ENCODE assay signal across 25 cellular contexts in the genomic region with DNA sequence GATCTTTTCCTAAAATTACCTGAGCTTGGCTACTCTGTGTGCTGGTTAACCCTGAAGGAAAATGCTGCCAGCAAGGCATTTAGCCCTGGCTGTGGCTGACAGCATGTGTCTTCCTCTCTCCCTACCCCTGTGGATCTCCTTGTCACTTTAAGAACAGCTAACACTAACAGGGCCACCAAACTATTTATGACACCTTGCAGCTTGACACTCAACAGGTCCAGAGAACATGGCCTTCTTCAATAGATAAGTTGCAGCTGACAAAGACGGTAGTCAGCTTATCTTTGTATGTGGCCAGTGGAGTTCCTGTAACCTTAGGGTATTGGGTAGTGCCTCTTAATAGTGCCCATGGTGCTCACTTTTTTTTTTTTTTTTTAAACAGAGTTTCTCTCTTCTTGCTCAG. TPM values are rescaled to one million over a fixed set of nuclear protein-coding genes. Genes with fewer than 3 reads are reported as not detected.
DNase-seq lines count a peak whose midpoint lies in the region; ATAC-seq and TF ChIP-seq lines count a peak whose summit lies in the region.
"Had no signal": no experiment of that assay in that cellular context is flagged by ENCODE, and none has a peak within 500 bp of the region (broad histone marks: within the 10 kb centered on the region; RNA-seq: fewer than 3 reads in every experiment).

No MANE protein-coding gene starts in this region.

- peak; percentile 67 for ATAC-seq in Right ventricle myocardium inferior
- ATAC-seq in right cardiac atrium: peak; percentile 74 to 88
- ATAC-seq: CD8-positive, alpha-beta T cell; HCT116 had no signal

- H3K9me3 ChIP-seq in cardiac muscle cell (ENCODE audit: low read depth): no peaks in the 10 kb centered on the region
- no peaks in the 10 kb centered on the region for H3K9me3 ChIP-seq in right cardiac atrium (ENCODE audit: control insufficient read depth, low read length)

- H3K4me3 ChIP-seq in cardiac muscle cell: no peak overlapping the region
- H3K4me3 ChIP-seq in right cardiac atrium (ENCODE audit: low read length): no peak overlapping the region
- H3K4me3 ChIP-seq: SK-N-MC had no signal

- peaks cover 25% of the 10 kb centered on the region for H3K4me1 ChIP-seq in cardiac muscle cell (ENCODE audit: low read depth)
- no peaks in the 10 kb centered on the region for H3K4me1 ChIP-seq in right cardiac atrium (ENCODE audit: control insufficient read depth, insufficient read depth, low read length)

- H3K36me3 ChIP-seq in cardiac muscle cell: peaks cover 7% of the 10 kb centered on the region

- DNase-seq in Right ventricle myocardium inferior (ENCODE audit: missing footprints) (no peak), cardiac septum (ENCODE audit: low spot score) (no peak), cardiac muscle cell (ENCODE audit: low read depth in 1 of 2, low spot score in 1 of 2) (peak in 1 of 2 donors; percentile 42), right cardiac atrium (no peak), T1000 (lab: John Stamatoyannopoulos, UW) (no peak), SHP77 treated with DMSO at 0.1 percent for 48 hours (lab: John Stamatoyannopoulos, UW) (no peak), NOMO-1 (lab: John Stamatoyannopoulos, UW; ENCODE audit: unreplicated experiment in 2 of 2) (no peak), COLO829 (ENCODE audit: low spot score) (no peak)
- DNase-seq: AML-193; C1 segment of cervical spinal cord; CD8-positive, alpha-beta T cell; EL; GF-D8; KG1; NCI-H2029 treated with DMSO at 0.1 percent for 48 hours; NCI-H226; NCI-H524; NCI-H774; SHP77; SW 1271 had no signal

- intact Hi-C loops in Right ventricle myocardium inferior (cut with DNase I) (loop anchor here (10.0 kb wide), 2 partner anchors 633 to 1443 kb away; no protein-coding TSS in a partner anchor), cardiac septum (cut with DNase I) (no loop called here), right cardiac atrium (cut with DNase I) (loop anchor here in 1 of 4 donors (10.0 kb wide), 1 partner anchor 513 kb away; a partner anchor contains a TSS)

- H3K27me3 ChIP-seq in cardiac muscle cell (no peaks in the 10 kb centered on the region), right cardiac atrium (ENCODE audit: control insufficient read depth, insufficient read depth) (no peaks in the 10 kb centered on the region)

- 52% methylated on average over 1 of the region's 1 CpG for WGBS in right cardiac atrium

- peak overlapping the region; percentile 59 for H3K27ac ChIP-seq in cardiac muscle cell
- H3K27ac ChIP-seq in right cardiac atrium (ENCODE audit: low read length): no peak overlapping the region
- H3K27ac ChIP-seq: SK-N-MC had no signal

- no peak for TF ChIP-seq CTCF in cardiac muscle cell (IDR thresholded peaks at IDR 0.05; ENCODE audit: low read depth, low read length)

RNA-seq across cellular contexts. Expression of a gene that starts 32.0 kb away (rescaled TPM):
- total RNA-seq in Right ventricle myocardium inferior: 62.1 TPM
- total RNA-seq in cardiac septum: 87.0 TPM
- total RNA-seq in cardiac muscle cell: 87.3 and 112 TPM in 2 replicates
- polyA plus RNA-seq in cardiac muscle cell: 151 and 166 TPM in 2 replicates
- total RNA-seq in right cardiac atrium: 10 to 100 TPM; 75.6 to 98.0 (median 95.3) TPM
- 41.0 TPM for polyA plus RNA-seq in right cardiac atrium

RNA-seq across cellular contexts. Expression of a gene that starts 54.9 kb away (rescaled TPM):
- total RNA-seq in Right ventricle myocardium inferior: not detected
- total RNA-seq in cardiac septum: not detected
- total RNA-seq in cardiac muscle cell: not detected in 2 replicates
- 0.26 TPM in 1 of 2 replicates, not detected in the other for polyA plus RNA-seq in cardiac muscle cell
- not detected for total RNA-seq in right cardiac atrium
- polyA plus RNA-seq in right cardiac atrium: not detected
- total RNA-seq: A172; CD8-positive, alpha-beta T cell; H1 had no signal
- polyA plus RNA-seq: AG04450, H1 had no signal
